1 cellular context compared by ENCODE assay signal in the genomic region with DNA sequence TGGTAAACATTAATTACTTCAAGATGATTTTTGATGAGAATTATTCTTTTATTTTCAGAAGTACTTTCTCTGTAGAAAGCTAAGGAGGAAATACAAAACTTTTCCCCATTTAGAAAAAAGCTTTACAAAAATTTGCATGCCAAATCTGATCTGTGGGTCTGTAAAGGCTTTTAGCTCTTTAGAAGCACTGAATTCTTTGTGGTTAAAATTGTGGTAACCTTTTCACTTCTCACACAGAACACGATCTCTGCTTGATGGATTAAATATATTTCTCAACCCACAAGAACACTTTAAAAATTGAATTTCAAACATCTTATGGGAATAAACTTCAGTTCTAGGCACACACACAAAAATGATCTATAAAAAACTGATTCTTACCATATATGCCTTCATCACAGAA.
TF ChIP-seq lines count a peak whose summit lies in the region.

No MANE protein-coding gene starts in this region.

TF ChIP-seq in GM12878, 131 proteins besides CTCF, POLR2A, EP300 and RAD21:
- TF ChIP-seq, protein P1, sequence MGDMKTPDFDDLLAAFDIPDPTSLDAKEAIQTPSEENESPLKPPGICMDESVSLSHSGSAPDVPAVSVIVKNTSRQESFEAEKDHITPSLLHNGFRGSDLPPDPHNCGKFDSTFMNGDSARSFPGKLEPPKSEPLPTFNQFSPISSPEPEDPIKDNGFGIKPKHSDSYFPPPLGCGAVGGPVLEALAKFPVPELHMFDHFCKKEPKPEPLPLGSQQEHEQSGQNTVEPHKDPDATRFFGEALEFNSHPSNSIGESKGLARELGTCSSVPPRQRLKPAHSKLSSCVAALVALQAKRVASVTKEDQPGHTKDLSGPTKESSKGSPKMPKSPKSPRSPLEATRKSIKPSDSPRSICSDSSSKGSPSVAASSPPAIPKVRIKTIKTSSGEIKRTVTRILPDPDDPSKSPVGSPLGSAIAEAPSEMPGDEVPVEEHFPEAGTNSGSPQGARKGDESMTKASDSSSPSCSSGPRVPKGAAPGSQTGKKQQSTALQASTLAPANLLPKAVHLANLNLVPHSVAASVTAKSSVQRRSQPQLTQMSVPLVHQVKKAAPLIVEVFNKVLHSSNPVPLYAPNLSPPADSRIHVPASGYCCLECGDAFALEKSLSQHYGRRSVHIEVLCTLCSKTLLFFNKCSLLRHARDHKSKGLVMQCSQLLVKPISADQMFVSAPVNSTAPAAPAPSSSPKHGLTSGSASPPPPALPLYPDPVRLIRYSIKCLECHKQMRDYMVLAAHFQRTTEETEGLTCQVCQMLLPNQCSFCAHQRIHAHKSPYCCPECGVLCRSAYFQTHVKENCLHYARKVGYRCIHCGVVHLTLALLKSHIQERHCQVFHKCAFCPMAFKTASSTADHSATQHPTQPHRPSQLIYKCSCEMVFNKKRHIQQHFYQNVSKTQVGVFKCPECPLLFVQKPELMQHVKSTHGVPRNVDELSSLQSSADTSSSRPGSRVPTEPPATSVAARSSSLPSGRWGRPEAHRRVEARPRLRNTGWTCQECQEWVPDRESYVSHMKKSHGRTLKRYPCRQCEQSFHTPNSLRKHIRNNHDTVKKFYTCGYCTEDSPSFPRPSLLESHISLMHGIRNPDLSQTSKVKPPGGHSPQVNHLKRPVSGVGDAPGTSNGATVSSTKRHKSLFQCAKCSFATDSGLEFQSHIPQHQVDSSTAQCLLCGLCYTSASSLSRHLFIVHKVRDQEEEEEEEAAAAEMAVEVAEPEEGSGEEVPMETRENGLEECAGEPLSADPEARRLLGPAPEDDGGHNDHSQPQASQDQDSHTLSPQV (IDR thresholded peaks at IDR 0.05) = no peak
- TF ChIP-seq, protein P2, sequence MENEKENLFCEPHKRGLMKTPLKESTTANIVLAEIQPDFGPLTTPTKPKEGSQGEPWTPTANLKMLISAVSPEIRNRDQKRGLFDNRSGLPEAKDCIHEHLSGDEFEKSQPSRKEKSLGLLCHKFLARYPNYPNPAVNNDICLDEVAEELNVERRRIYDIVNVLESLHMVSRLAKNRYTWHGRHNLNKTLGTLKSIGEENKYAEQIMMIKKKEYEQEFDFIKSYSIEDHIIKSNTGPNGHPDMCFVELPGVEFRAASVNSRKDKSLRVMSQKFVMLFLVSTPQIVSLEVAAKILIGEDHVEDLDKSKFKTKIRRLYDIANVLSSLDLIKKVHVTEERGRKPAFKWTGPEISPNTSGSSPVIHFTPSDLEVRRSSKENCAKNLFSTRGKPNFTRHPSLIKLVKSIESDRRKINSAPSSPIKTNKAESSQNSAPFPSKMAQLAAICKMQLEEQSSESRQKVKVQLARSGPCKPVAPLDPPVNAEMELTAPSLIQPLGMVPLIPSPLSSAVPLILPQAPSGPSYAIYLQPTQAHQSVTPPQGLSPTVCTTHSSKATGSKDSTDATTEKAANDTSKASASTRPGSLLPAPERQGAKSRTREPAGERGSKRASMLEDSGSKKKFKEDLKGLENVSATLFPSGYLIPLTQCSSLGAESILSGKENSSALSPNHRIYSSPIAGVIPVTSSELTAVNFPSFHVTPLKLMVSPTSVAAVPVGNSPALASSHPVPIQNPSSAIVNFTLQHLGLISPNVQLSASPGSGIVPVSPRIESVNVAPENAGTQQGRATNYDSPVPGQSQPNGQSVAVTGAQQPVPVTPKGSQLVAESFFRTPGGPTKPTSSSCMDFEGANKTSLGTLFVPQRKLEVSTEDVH (IDR thresholded peaks at IDR 0.05; ENCODE audit: low read depth, partially characterized antibody) = no peak
- TF ChIP-seq LARP7 (IDR thresholded peaks at IDR 0.05) (no peak), KDM1A (IDR thresholded peaks at IDR 0.05; ENCODE audit: borderline replicate concordance) (no peak), RUNX3 (IDR thresholded peaks at IDR 0.05; ENCODE audit: low read length) (peak; percentile 81), SUPT20H (IDR thresholded peaks at IDR 0.05; ENCODE audit: borderline replicate concordance, control insufficient read depth, low read depth, low read length) (no peak)
- TF ChIP-seq, protein P3, sequence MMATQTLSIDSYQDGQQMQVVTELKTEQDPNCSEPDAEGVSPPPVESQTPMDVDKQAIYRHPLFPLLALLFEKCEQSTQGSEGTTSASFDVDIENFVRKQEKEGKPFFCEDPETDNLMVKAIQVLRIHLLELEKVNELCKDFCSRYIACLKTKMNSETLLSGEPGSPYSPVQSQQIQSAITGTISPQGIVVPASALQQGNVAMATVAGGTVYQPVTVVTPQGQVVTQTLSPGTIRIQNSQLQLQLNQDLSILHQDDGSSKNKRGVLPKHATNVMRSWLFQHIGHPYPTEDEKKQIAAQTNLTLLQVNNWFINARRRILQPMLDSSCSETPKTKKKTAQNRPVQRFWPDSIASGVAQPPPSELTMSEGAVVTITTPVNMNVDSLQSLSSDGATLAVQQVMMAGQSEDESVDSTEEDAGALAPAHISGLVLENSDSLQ (IDR thresholded peaks at IDR 0.05) = no peak
